8 cellular contexts compared by ENCODE assay signal in genomic region chr11:819129-819931, GRCh38. TPM values are rescaled to one million over a fixed set of nuclear protein-coding genes. Genes with fewer than 3 reads are reported as not detected.
DNase-seq lines count a peak whose midpoint lies in the region; ATAC-seq and TF ChIP-seq lines count a peak whose summit lies in the region.

No MANE protein-coding gene starts in this region.

- no peaks in the 10 kb centered on the region for H3K9me3 ChIP-seq in CD8-positive, alpha-beta T cell (ENCODE audit: low read length)
- H3K9me3 ChIP-seq in endodermal cell (ENCODE audit: control insufficient read depth, low read length): no peaks in the 10 kb centered on the region
- H3K9me3 ChIP-seq in mesodermal cell (ENCODE audit: control insufficient read depth, low read length): no peaks in the 10 kb centered on the region

- DNase-seq in CD8-positive, alpha-beta T cell: peak; percentile 85 to 96 (median 91)
- peak; percentile 45 for DNase-seq in NK-92 (lab: John Stamatoyannopoulos, UW; ENCODE audit: unreplicated experiment)
- DNase-seq in activated CD8-positive, alpha-beta memory T cell treated with anti-CD3 and anti-CD28 coated beads, Interleukin-2, amount 50 U/mL, for 1 hour (ENCODE audit: extremely low read depth): peak; percentile 70
- peak; percentile 96 for DNase-seq in endodermal cell
- peak; percentile 84 to 85 for DNase-seq in stimulated activated CD8-positive, alpha-beta memory T cell treated with anti-CD3 and anti-CD28 coated beads, Interleukin-15, amount 100 ng/mL, for 4 hours (ENCODE audit: low read depth in 2 of 2)

- H3K36me3 Mint-ChIP-seq in CD8-positive, alpha-beta T cell: peaks cover 21% of the 10 kb centered on the region
- peaks cover 6% of the 10 kb centered on the region for H3K36me3 Mint-ChIP-seq in endodermal cell (ENCODE audit: low read depth)

- WGBS in endodermal cell (ENCODE audit: insufficient coverage in 1 of 2, insufficient read length in 1 of 2), 2 experiments: 0 to 4% methylated on average over 23 to 96 of the region's 96 CpGs
- 3 to 5% methylated on average over 63 to 78 of the region's 96 CpGs for WGBS in mesodermal cell (ENCODE audit: insufficient coverage in 2 of 2), 2 experiments

- peak; percentile 77 for ATAC-seq in CD8-positive, alpha-beta T cell
- ATAC-seq in GM19397 (IDR thresholded peaks at IDR 0.05; ENCODE audit: unreplicated experiment) (peak; percentile 71), HG03565 (IDR thresholded peaks at IDR 0.05; ENCODE audit: unreplicated experiment) (peak; percentile 40)

- H3K36me3 ChIP-seq in CD8-positive, alpha-beta T cell (ENCODE audit: insufficient read depth, low read length): no peaks in the 10 kb centered on the region
- H3K36me3 ChIP-seq in endodermal cell (ENCODE audit: control insufficient read depth, insufficient read depth, low read length) (no peaks in the 10 kb centered on the region), mesodermal cell (ENCODE audit: control insufficient read depth, insufficient read depth, low read length) (peaks cover 27% of the 10 kb centered on the region)

- H3K4me3 ChIP-seq in CD8-positive, alpha-beta T cell (ENCODE audit: low read depth, low read length): peak overlapping the region; percentile 94
- H3K4me3 ChIP-seq in endodermal cell (ENCODE audit: low read length) (peak overlapping the region; percentile 81), mesodermal cell (ENCODE audit: extremely low read depth, insufficient read depth, low read length, poor library complexity, severe bottlenecking) (peak overlapping the region; percentile 71)

- no peak for TF ChIP-seq CTCF in CD8-positive, alpha-beta T cell (IDR thresholded peaks at IDR 0.05)
- no peak for TF ChIP-seq CTCF in endodermal cell (conservative IDR thresholded peaks at IDR 0.05)

- CTCF ChIA-PET in CD8-positive, alpha-beta T cell (lab: Charles Lee): interaction anchor here (1.0 to 1.9 kb wide), 3 partner anchors 8 to 20 kb away, joined by 4 to 6 read pairs (median 5); partner anchors contain the start of gene RPLP2

- peaks cover 21% of the 10 kb centered on the region for H3K4me1 ChIP-seq in CD8-positive, alpha-beta T cell (ENCODE audit: insufficient read depth, low read length)
- H3K4me1 ChIP-seq in endodermal cell (ENCODE audit: control insufficient read depth, insufficient read depth, low read length): no peaks in the 10 kb centered on the region
- H3K4me1 ChIP-seq in mesodermal cell (ENCODE audit: control insufficient read depth, insufficient read depth, low read length, poor library complexity, severe bottlenecking): peaks cover 11% of the 10 kb centered on the region

- no peaks in the 10 kb centered on the region for H3K9me3 Mint-ChIP-seq in CD8-positive, alpha-beta T cell
- H3K9me3 Mint-ChIP-seq in endodermal cell: no peaks in the 10 kb centered on the region

- H3K27me3 ChIP-seq in CD8-positive, alpha-beta T cell (ENCODE audit: insufficient read depth, low read length): no peaks in the 10 kb centered on the region
- H3K27me3 ChIP-seq in endodermal cell (ENCODE audit: control insufficient read depth, insufficient read depth, low read length, poor library complexity, severe bottlenecking): no peaks in the 10 kb centered on the region

- H3K4me3 Mint-ChIP-seq in CD8-positive, alpha-beta T cell: peak overlapping the region; percentile 87
- peak overlapping the region; percentile 70 for H3K4me3 Mint-ChIP-seq in endodermal cell

- intact Hi-C loops in CD8-positive, alpha-beta T cell (cut with DNase I, micrococcal nuclease): loop anchor here (1.0 kb wide), 5 partner anchors 10 to 23 kb away; partner anchors contain the start of genes RPLP2 (in 2 of the 2), CD151 (in 1 of the 2), PIDD1 (in 1 of the 2) and POLR2L (in 1 of the 2)

- H3K27ac Mint-ChIP-seq in CD8-positive, alpha-beta T cell: peak overlapping the region; percentile 88
- no peak overlapping the region for H3K27ac Mint-ChIP-seq in endodermal cell

- peak overlapping the region; percentile 88 for H3K27ac ChIP-seq in CD8-positive, alpha-beta T cell (ENCODE audit: low read depth, low read length)
- H3K27ac ChIP-seq in endodermal cell (ENCODE audit: low read depth, low read length) (no peak overlapping the region), mesodermal cell (ENCODE audit: low read depth, low read length, severe bottlenecking) (peak overlapping the region; percentile 36)

- no peaks in the 10 kb centered on the region for H3K27me3 Mint-ChIP-seq in CD8-positive, alpha-beta T cell (ENCODE audit: low read depth)
- no peaks in the 10 kb centered on the region for H3K27me3 Mint-ChIP-seq in endodermal cell (ENCODE audit: insufficient read depth)

- POLR2A ChIA-PET in CD8-positive, alpha-beta T cell (lab: Charles Lee): interaction anchor here (0.6 to 4.5 kb wide), 16 partner anchors 8 to 503 kb away, joined by 3 to 58 read pairs (median 6); partner anchors contain the start of genes CD151, CRACR2B, HRAS and LRRC56

- H3K4me1 Mint-ChIP-seq in CD8-positive, alpha-beta T cell (ENCODE audit: low read depth): peaks cover 11% of the 10 kb centered on the region
- H3K4me1 Mint-ChIP-seq in endodermal cell: no peaks in the 10 kb centered on the region

- peak overlapping the region; percentile 63 for H3K9ac ChIP-seq in endodermal cell (ENCODE audit: extremely low read depth, low read length, poor library complexity, severe bottlenecking)

RNA-seq across cellular contexts. Expression of gene PNPLA2, which starts 0.6 kb away (rescaled TPM):
- total RNA-seq in CD8-positive, alpha-beta T cell: 100 to 1,000 TPM; 210 to 234 TPM
- total RNA-seq in endodermal cell: 10 to 100 TPM; 77.0 to 77.6 TPM
- polyA plus RNA-seq in endodermal cell (2013, experiment 1 of 2): 35.9 TPM
- 30.1 TPM for polyA plus RNA-seq in endodermal cell (2013, experiment 2 of 2)
- 47.0 TPM for polyA plus RNA-seq in mesodermal cell (2013, experiment 1 of 2)
- polyA plus RNA-seq in mesodermal cell (2013, experiment 2 of 2): 33.2 TPM

RNA-seq across cellular contexts. Expression of gene CRACR2B, which starts 8.4 kb away (rescaled TPM):
- under 1 TPM; 0.30 to 0.81 TPM for total RNA-seq in CD8-positive, alpha-beta T cell
- total RNA-seq in endodermal cell: 10 to 100 TPM; 22.3 to 28.1 TPM
- 9.0 TPM for polyA plus RNA-seq in endodermal cell (2013, experiment 1 of 2)
- polyA plus RNA-seq in endodermal cell (2013, experiment 2 of 2): 6.2 TPM
- polyA plus RNA-seq in mesodermal cell (2013, experiment 1 of 2): 7.6 TPM
- 4.8 TPM for polyA plus RNA-seq in mesodermal cell (2013, experiment 2 of 2)

RNA-seq across cellular contexts. Expression of gene RPLP2, which starts 9.6 kb away (rescaled TPM):
- total RNA-seq in CD8-positive, alpha-beta T cell: 1,000 to 10,000 TPM; 5,702 to 5,720 TPM
- 1,000 to 10,000 TPM; 1,966 to 2,020 TPM for total RNA-seq in endodermal cell
- 1,769 TPM for polyA plus RNA-seq in endodermal cell (2013, experiment 1 of 2)
- polyA plus RNA-seq in endodermal cell (2013, experiment 2 of 2): 1,602 TPM
- polyA plus RNA-seq in mesodermal cell (2013, experiment 1 of 2): 2,058 TPM
- 1,938 TPM for polyA plus RNA-seq in mesodermal cell (2013, experiment 2 of 2)

RNA-seq across cellular contexts. Expression of gene CD151, which starts 13.4 kb away (rescaled TPM):
- total RNA-seq in CD8-positive, alpha-beta T cell: 10 to 100 TPM in 1 of 2 experiments, 1 to 10 TPM in 1; 8.7 to 11.9 TPM
- 100 to 1,000 TPM; 139 to 165 TPM for total RNA-seq in endodermal cell
- polyA plus RNA-seq in endodermal cell (2013, experiment 1 of 2): 153 TPM
- 149 TPM for polyA plus RNA-seq in endodermal cell (2013, experiment 2 of 2)
- 331 TPM for polyA plus RNA-seq in mesodermal cell (2013, experiment 1 of 2)
- polyA plus RNA-seq in mesodermal cell (2013, experiment 2 of 2): 277 TPM

RNA-seq across cellular contexts. Expression of gene PIDD1, which starts 14.3 kb away (rescaled TPM):
- total RNA-seq in CD8-positive, alpha-beta T cell: 10 to 100 TPM; 21.2 to 29.6 TPM
- 10 to 100 TPM; 39.9 to 48.8 TPM for total RNA-seq in endodermal cell
- 34.3 TPM for polyA plus RNA-seq in endodermal cell (2013, experiment 1 of 2)
- polyA plus RNA-seq in endodermal cell (2013, experiment 2 of 2): 24.6 TPM
- 21.7 TPM for polyA plus RNA-seq in mesodermal cell (2013, experiment 1 of 2)
- polyA plus RNA-seq in mesodermal cell (2013, experiment 2 of 2): 17.8 TPM

Comparison
In these comparisons a context has a peak if more than half of its experiments do, and no peak if none do; other contexts are left out.
1. DNase-seq: peak in every context shown above with its lines; median percentile 96 in endodermal cell; 91 in CD8-positive, alpha-beta T cell; 84 in stimulated activated CD8-positive, alpha-beta memory T cell treated with anti-CD3 and anti-CD28 coated beads, Interleukin-15, amount 100 ng/mL, for 4 hours; 70 in activated CD8-positive, alpha-beta memory T cell treated with anti-CD3 and anti-CD28 coated beads, Interleukin-2, amount 50 U/mL, for 1 hour; 45 in NK-92.
2. RNA of gene CRACR2B, which starts 8.4 kb away (total RNA-seq): 22.3 to 28.1 TPM in endodermal cell; 0.30 to 0.81 TPM in CD8-positive, alpha-beta T cell; every median in the first group is over 10 times any median in the second.
3. Peak in every context shown above with its lines, with median percentiles within 50 percentile points of each other: ATAC-seq and H3K4me3 ChIP-seq.